In genomic region chr2:47167149-47167548, GRCh38 we compare ENCODE assay signal across 3 cellular contexts.
A peak's percentile ranks its signal among the peaks of the same experiment; 100 is the strongest.
TF ChIP-seq lines count a peak whose summit lies in the region.

No MANE protein-coding gene starts in this region.

TF ChIP-seq in HEK293, 187 proteins besides CTCF, POLR2A, EP300 and RAD21:
- TF ChIP-seq ZNF629 (tag by site-specific recombination; IDR thresholded peaks at IDR 0.05) = peak; percentile 69
- TF ChIP-seq ZBTB21 (tag by site-specific recombination; IDR thresholded peaks at IDR 0.05) = peak; percentile 57
- peak; percentile 90 for TF ChIP-seq ATF2 (tag by site-specific recombination; IDR thresholded peaks at IDR 0.05; ENCODE audit: low read depth)
- TF ChIP-seq ZNF776 (tag by site-specific recombination; IDR thresholded peaks at IDR 0.05; ENCODE audit: borderline replicate concordance) = no peak
- TF ChIP-seq ZNF138 (tag by site-specific recombination; IDR thresholded peaks at IDR 0.05; ENCODE audit: borderline replicate concordance) = no peak
TF ChIP-seq in HEK293: peak in this region for 3.

TF ChIP-seq in endothelial cell of umbilical vein, 7 proteins besides CTCF, POLR2A, EP300 and RAD21:
- TF ChIP-seq MYC (IDR thresholded peaks at IDR 0.05; ENCODE audit: low read depth, low read length) = no peak
- TF ChIP-seq GATA2 (IDR thresholded peaks at IDR 0.05; ENCODE audit: insufficient read depth, insufficient read length, low read depth, low read length) = no peak
- no peak for TF ChIP-seq EZH2 (IDR thresholded peaks at IDR 0.05; ENCODE audit: borderline replicate concordance, low read depth, low read length, severe bottlenecking)
- no peak for TF ChIP-seq FOS (IDR thresholded peaks at IDR 0.05; ENCODE audit: borderline replicate concordance, insufficient read depth, low read length)
- no peak for TF ChIP-seq POLR2AphosphoS5 (IDR thresholded peaks at IDR 0.05; ENCODE audit: insufficient read depth, low read depth, low read length)
- TF ChIP-seq MAX (IDR thresholded peaks at IDR 0.05; ENCODE audit: insufficient read depth, insufficient read length) = no peak
- no peak for TF ChIP-seq JUN (IDR thresholded peaks at IDR 0.05; ENCODE audit: borderline replicate concordance, insufficient read depth, insufficient read length, low read depth)

TF ChIP-seq in HEK293T, 16 proteins besides CTCF, POLR2A, EP300 and RAD21:
- TF ChIP-seq PKNOX1 (IDR thresholded peaks at IDR 0.05) (no peak), SP1 (IDR thresholded peaks at IDR 0.05) (no peak), FOXM1 (IDR thresholded peaks at IDR 0.05; ENCODE audit: borderline replicate concordance) (no peak), ARNT (IDR thresholded peaks at IDR 0.05) (no peak), ZNF384 (IDR thresholded peaks at IDR 0.05) (no peak), NFRKB (IDR thresholded peaks at IDR 0.05) (no peak), CTBP1 (IDR thresholded peaks at IDR 0.05; ENCODE audit: borderline replicate concordance) (no peak), SUZ12 (IDR thresholded peaks at IDR 0.05) (no peak), ELF4 (IDR thresholded peaks at IDR 0.05) (no peak), LEF1 (IDR thresholded peaks at IDR 0.05; ENCODE audit: borderline replicate concordance) (no peak), FOXA1 (IDR thresholded peaks at IDR 0.05) (no peak), TARDBP (IDR thresholded peaks at IDR 0.05) (no peak), FOXK2 (IDR thresholded peaks at IDR 0.05) (no peak), L3MBTL2 (conservative IDR thresholded peaks at IDR 0.05) (no peak), HDGF (IDR thresholded peaks at IDR 0.05; ENCODE audit: borderline replicate concordance) (no peak), BHLHE40 (IDR thresholded peaks at IDR 0.05; ENCODE audit: borderline replicate concordance) (no peak)
TF ChIP-seq in HEK293T: peak in this region for 0.
